1 cellular context compared by ENCODE assay signal in the genomic region with DNA sequence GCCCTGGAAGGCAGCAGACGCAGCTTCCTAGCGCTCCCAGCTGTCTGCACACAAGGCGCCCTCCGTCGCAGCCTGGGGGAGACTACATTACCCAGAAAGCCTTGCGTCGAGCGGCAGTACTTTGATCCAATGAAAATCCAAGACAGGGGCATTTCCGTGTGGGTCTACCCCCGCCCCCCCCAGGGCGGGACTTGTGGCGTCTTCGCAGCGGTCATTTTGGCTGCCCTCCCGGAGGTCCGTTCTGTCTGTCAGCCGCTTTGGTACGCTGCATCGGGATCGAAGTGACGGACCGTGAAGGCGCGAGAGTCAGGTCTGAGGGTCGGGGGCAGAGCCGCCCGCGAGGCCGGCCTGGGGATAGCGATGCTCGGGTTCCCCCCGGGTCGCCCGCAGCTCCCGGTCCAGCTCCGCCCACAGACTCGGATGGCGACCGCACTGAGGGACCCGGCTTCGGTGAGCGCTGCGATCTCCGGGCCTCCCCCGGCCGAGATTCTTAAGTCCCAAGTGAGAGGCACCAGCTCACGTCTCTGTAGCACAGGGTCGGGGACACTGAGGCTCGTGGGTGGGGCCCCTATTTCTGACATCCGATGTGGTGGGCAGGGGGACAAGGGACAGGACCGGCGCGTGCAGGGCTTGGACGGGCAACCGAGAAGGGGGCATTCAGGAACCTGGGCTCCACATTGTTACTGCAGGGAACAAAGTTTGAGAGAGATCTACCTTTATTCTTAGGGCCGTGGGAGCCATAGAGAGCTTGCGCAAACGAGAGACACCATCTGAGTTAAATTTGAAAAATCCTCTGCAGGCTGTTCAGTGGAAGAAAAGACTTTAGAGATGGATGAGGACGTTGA.
TF ChIP-seq lines count a peak whose summit lies in the region.

Gene ZNF211 (plus strand): TSS at position 182 of the 845 bp plus-strand sequence. CDS start 179 bp downstream, at position 361.

TF ChIP-seq in H1, 55 proteins besides CTCF, POLR2A, EP300 and RAD21 (continued from another document):
- TF ChIP-seq KDM5A (IDR thresholded peaks at IDR 0.05; ENCODE audit: low read length) (no peak), GABPA (IDR thresholded peaks at IDR 0.05; ENCODE audit: borderline replicate concordance, insufficient read depth, low read length) (peak; percentile 82; the same call in 1 of the 2 replicates), SAP30 (IDR thresholded peaks at IDR 0.05; ENCODE audit: insufficient read depth, insufficient replicate concordance, low read length) (peak; percentile 17), KDM4A (IDR thresholded peaks at IDR 0.05; ENCODE audit: low read depth, low read length, severe bottlenecking) (peak; percentile 97), SIN3A (conservative IDR thresholded peaks at IDR 0.05 in 1 of 2, IDR thresholded peaks at IDR 0.05 in 1 of 2; ENCODE audit: low read depth in 1 of 2, low read length in 2 of 2) (peak in 1 of 2 experiments; percentile 92; a peak in 2 of 4 replicates), NANOG (IDR thresholded peaks at IDR 0.05; ENCODE audit: insufficient read depth, low read depth, low read length, poor library complexity, severe bottlenecking) (no peak), USF2 (IDR thresholded peaks at IDR 0.05; ENCODE audit: low read length) (no peak), CHD7 (IDR thresholded peaks at IDR 0.05; ENCODE audit: insufficient replicate concordance, low read length) (no peak), EZH2 (IDR thresholded peaks at IDR 0.05; ENCODE audit: low read depth, low read length, severe bottlenecking) (no peak), SP4 (IDR thresholded peaks at IDR 0.05; ENCODE audit: low read length) (peak; percentile 81; the same call in 1 of the 2 replicates), CBX8 (IDR thresholded peaks at IDR 0.05; ENCODE audit: borderline replicate concordance, low read depth, low read length) (no peak), TAF7 (optimal IDR thresholded peaks at IDR 0.05; ENCODE audit: borderline replicate concordance, low read depth, low read length) (no peak), CHD2 (IDR thresholded peaks at IDR 0.05; ENCODE audit: low read length) (peak; percentile 85), CEBPB (IDR thresholded peaks at IDR 0.05; ENCODE audit: low read depth, low read length) (no peak), TEAD4 (IDR thresholded peaks at IDR 0.05; ENCODE audit: low read depth, low read length) (no peak)
- TF ChIP-seq, protein P1, sequence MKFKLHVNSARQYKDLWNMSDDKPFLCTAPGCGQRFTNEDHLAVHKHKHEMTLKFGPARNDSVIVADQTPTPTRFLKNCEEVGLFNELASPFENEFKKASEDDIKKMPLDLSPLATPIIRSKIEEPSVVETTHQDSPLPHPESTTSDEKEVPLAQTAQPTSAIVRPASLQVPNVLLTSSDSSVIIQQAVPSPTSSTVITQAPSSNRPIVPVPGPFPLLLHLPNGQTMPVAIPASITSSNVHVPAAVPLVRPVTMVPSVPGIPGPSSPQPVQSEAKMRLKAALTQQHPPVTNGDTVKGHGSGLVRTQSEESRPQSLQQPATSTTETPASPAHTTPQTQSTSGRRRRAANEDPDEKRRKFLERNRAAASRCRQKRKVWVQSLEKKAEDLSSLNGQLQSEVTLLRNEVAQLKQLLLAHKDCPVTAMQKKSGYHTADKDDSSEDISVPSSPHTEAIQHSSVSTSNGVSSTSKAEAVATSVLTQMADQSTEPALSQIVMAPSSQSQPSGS (IDR thresholded peaks at IDR 0.05; ENCODE audit: low read length): no peak
